Comparison of ENCODE assay signal across 1 cellular context in genomic region chr14:91412939-91413338, GRCh38.
TF ChIP-seq lines count a peak whose summit lies in the region.

No MANE protein-coding gene starts in this region.

TF ChIP-seq in HepG2, 621 proteins besides CTCF, POLR2A, EP300 and RAD21 (continued from another document):
- no peak for TF ChIP-seq POGK (CRISPR knock-in tag; conservative IDR thresholded peaks at IDR 0.05)
